ENCODE assay signal across 32 cellular contexts in the genomic region with DNA sequence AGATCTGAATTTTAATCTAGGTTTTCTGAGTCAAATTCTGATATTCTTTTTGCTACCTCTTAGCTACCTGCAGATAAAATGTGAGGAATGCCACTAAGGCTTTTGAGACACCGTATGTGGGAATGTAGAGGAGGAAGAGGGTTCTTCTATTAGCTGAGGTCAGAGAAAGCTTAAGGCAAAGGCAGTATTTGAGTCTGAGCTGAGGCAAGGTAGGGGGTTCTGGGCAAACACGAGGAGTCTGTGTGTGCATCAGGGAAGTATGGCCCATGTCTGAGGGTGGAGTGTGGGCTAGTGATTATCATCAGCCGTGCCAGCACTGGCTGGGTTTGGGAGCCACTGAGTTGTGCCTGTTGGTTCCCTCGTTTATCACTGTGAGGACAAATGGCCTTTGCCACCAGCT.
"Had no signal": no experiment of that assay in that cellular context is flagged by ENCODE, and none has a peak within 500 bp of the region (broad histone marks: within the 10 kb centered on the region; RNA-seq: fewer than 3 reads in every experiment).

No MANE protein-coding gene starts in this region.

- H3K4me3 ChIP-seq: body of pancreas, Peyer's patch, SJSA1 had no signal

- H3K9me3 ChIP-seq: body of pancreas, Peyer's patch, SJSA1, SK-N-SH had no signal

- H3K4me1 ChIP-seq: body of pancreas, Peyer's patch, SJSA1 had no signal

- H3K9me3 Mint-ChIP-seq: activated CD4-positive, alpha-beta T cell treated with anti-CD3 and anti-CD28 coated beads, Interleukin-2, amount 10 ng/mL, durations not matched to agents 7 days and 5 days; activated naive CD4-positive, alpha-beta T cell treated with anti-CD3 and anti-CD28 coated beads, Interleukin-2, amount 50 U/mL, for 24 hours; activated naive CD8-positive, alpha-beta T cell treated with anti-CD3 and anti-CD28 coated beads, Interleukin-2, amount 10 ng/mL, durations not matched to agents 7 days and 5 days; activated T-helper 2 cell treated with anti-CD3 and anti-CD28 coated beads, Interferon-gamma antibody, Interleukin-2, Interleukin-4, amounts not matched to agents 10 μg/mL and 5 μg/mL and 100 μg/mL, durations not matched to agents 14 hours and 24 hours and 36 hours; T-helper 1 cell treated with Interleukin-12 subunit alpha and Interleukin-12 subunit beta and Interleukin-4 antibody, amounts not matched to agents 30 μg/mL and 1 μg/mL, for 36 hours; T-helper 2 cell treated with Interferon-gamma antibody and Interleukin-4, amounts not matched to agents 5 μg/mL and 100 μg/mL, for 36 hours had no signal

- H3K36me3 ChIP-seq: Peyer's patch, SJSA1 had no signal

- DNase-seq: activated CD4-positive, alpha-beta T cell treated with anti-CD3 and anti-CD28 coated beads for 36 hours; activated CD4-positive, alpha-beta T cell treated with anti-CD3 and anti-CD28 coated beads, Interleukin-2, amount 10 ng/mL, durations not matched to agents 7 days and 5 days; activated CD4-positive, alpha-beta T cell treated with anti-CD3 and anti-CD28 coated beads, Interleukin-2, amount 50 U/mL, for 48 hours; activated CD8-positive, alpha-beta T cell treated with anti-CD3 and anti-CD28 coated beads, Interleukin-2, amount 10 ng/mL, durations not matched to agents 7 days and 5 days; activated gamma-delta T cell; activated naive CD4-positive, alpha-beta T cell treated with Interleukin-2 at 50 U/mL for 16 hours; activated naive CD8-positive, alpha-beta T cell treated with anti-CD3 and anti-CD28 coated beads, Interleukin-2, amount 10 ng/mL, durations not matched to agents 7 days and 5 days; activated T-cell treated with anti-CD3 and anti-CD28 coated beads, Interleukin-2, amount 50 U/mL, for 24 hours; amygdala; body of pancreas; central memory CD4-positive, alpha-beta T cell; NCI-H1092 treated with DMSO at 0.1 percent for 48 hours; NCI-H1417; NCI-H1694; NCI-H1930; NCI-H2081 treated with DMSO at 0.1 percent for 48 hours; NCI-H226; NCI-H446 treated with DMSO at 0.1 percent for 48 hours; NCI-H524; NCI-H69; NCI-H82; PC-3; Peyer's patch; RPMI8226; SHP77 treated with DMSO at 0.1 percent for 48 hours; SK-N-SH had no signal

- H3K9ac ChIP-seq: SK-N-SH had no signal

- H3K36me3 Mint-ChIP-seq: activated naive CD8-positive, alpha-beta T cell treated with anti-CD3 and anti-CD28 coated beads, Interleukin-2, amount 10 ng/mL, durations not matched to agents 7 days and 5 days had no signal

- H3K4me1 Mint-ChIP-seq: activated CD4-positive, alpha-beta T cell treated with anti-CD3 and anti-CD28 coated beads for 36 hours; activated CD4-positive, alpha-beta T cell treated with anti-CD3 and anti-CD28 coated beads, Interleukin-2, amount 10 ng/mL, durations not matched to agents 7 days and 5 days; activated naive CD4-positive, alpha-beta T cell treated with anti-CD3 and anti-CD28 coated beads, Interleukin-2, amount 50 U/mL, for 24 hours; activated naive CD8-positive, alpha-beta T cell treated with anti-CD3 and anti-CD28 coated beads, Interleukin-2, amount 10 ng/mL, durations not matched to agents 7 days and 5 days had no signal

- H3K27me3 ChIP-seq: body of pancreas, Peyer's patch, SJSA1 had no signal

- H3K4me2 ChIP-seq: SK-N-SH had no signal

- H3K4me3 Mint-ChIP-seq: activated CD4-positive, alpha-beta T cell treated with anti-CD3 and anti-CD28 coated beads for 36 hours; activated CD4-positive, alpha-beta T cell treated with anti-CD3 and anti-CD28 coated beads, Interleukin-2, amount 10 ng/mL, durations not matched to agents 7 days and 5 days; activated CD8-positive, alpha-beta T cell treated with anti-CD3 and anti-CD28 coated beads, Interleukin-2, amount 10 ng/mL, durations not matched to agents 7 days and 5 days; activated naive CD4-positive, alpha-beta T cell treated with anti-CD3 and anti-CD28 coated beads, Interleukin-2, amount 50 U/mL, for 24 hours; activated naive CD8-positive, alpha-beta T cell treated with anti-CD3 and anti-CD28 coated beads, Interleukin-2, amount 10 ng/mL, durations not matched to agents 7 days and 5 days; activated T-cell treated with anti-CD3 and anti-CD28 coated beads, Interleukin-2, amount 50 U/mL, for 24 hours; T-helper 1 cell treated with Interleukin-12 subunit alpha and Interleukin-12 subunit beta and Interleukin-4 antibody, amounts not matched to agents 30 μg/mL and 1 μg/mL, for 36 hours; T-helper 2 cell treated with Interferon-gamma antibody and Interleukin-4, amounts not matched to agents 5 μg/mL and 100 μg/mL, for 36 hours had no signal

- H3K27me3 Mint-ChIP-seq: activated CD4-positive, alpha-beta T cell treated with anti-CD3 and anti-CD28 coated beads for 36 hours; activated CD4-positive, alpha-beta T cell treated with anti-CD3 and anti-CD28 coated beads, Interleukin-2, amount 10 ng/mL, durations not matched to agents 7 days and 5 days; activated naive CD4-positive, alpha-beta T cell treated with anti-CD3 and anti-CD28 coated beads, Interleukin-2, amount 50 U/mL, for 24 hours; activated naive CD8-positive, alpha-beta T cell treated with anti-CD3 and anti-CD28 coated beads, Interleukin-2, amount 10 ng/mL, durations not matched to agents 7 days and 5 days; activated T-cell treated with anti-CD3 and anti-CD28 coated beads, Interleukin-2, amount 50 U/mL, for 24 hours had no signal

- H3K27ac ChIP-seq: body of pancreas, Peyer's patch, SJSA1 had no signal

- H3K27ac Mint-ChIP-seq: activated CD4-positive, alpha-beta T cell treated with anti-CD3 and anti-CD28 coated beads for 36 hours; activated CD4-positive, alpha-beta T cell treated with anti-CD3 and anti-CD28 coated beads, Interleukin-2, amount 10 ng/mL, durations not matched to agents 7 days and 5 days; activated CD8-positive, alpha-beta T cell treated with anti-CD3 and anti-CD28 coated beads, Interleukin-2, amount 10 ng/mL, durations not matched to agents 7 days and 5 days; activated naive CD4-positive, alpha-beta T cell treated with anti-CD3 and anti-CD28 coated beads, Interleukin-2, amount 50 U/mL, for 24 hours; activated naive CD8-positive, alpha-beta T cell treated with anti-CD3 and anti-CD28 coated beads, Interleukin-2, amount 10 ng/mL, durations not matched to agents 7 days and 5 days; activated T-cell treated with anti-CD3 and anti-CD28 coated beads, Interleukin-2, amount 50 U/mL, for 24 hours; activated T-helper 2 cell treated with anti-CD3 and anti-CD28 coated beads, Interferon-gamma antibody, Interleukin-2, Interleukin-4, amounts not matched to agents 10 μg/mL and 5 μg/mL and 100 μg/mL, durations not matched to agents 14 hours and 24 hours and 36 hours; T-helper 1 cell treated with Interleukin-12 subunit alpha and Interleukin-12 subunit beta and Interleukin-4 antibody, amounts not matched to agents 30 μg/mL and 1 μg/mL, for 36 hours; T-helper 2 cell treated with Interferon-gamma antibody and Interleukin-4, amounts not matched to agents 5 μg/mL and 100 μg/mL, for 36 hours had no signal

- ATAC-seq: activated CD4-positive, alpha-beta T cell treated with anti-CD3 and anti-CD28 coated beads for 36 hours; activated CD4-positive, CD25-positive, alpha-beta regulatory T cell treated with anti-CD3 and anti-CD28 coated beads, Interleukin-2, amount 50 U/mL, for 24 hours; activated CD8-positive, alpha-beta T cell treated with anti-CD3 and anti-CD28 coated beads, Interleukin-2, amount 10 ng/mL, durations not matched to agents 7 days and 5 days; body of pancreas; PC-3 had no signal
